In the genomic region with DNA sequence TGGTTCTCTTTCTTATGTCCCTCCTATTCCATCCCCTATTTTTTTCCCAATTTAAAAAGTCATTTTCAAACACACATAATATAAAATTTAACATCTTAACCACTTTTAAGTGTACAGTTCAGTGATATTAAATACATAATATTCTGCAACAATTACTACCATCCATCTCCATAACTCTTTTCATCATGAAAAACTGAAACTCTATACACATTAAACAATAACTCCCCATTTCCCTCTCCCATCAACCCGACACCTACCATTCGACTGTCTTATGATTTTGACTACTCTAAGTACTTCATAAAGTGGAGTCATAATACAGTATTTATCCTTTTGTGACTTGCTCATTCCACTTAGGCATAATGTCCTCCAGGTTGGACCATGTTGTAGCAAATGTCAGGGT, we compare ENCODE assay signal across 2 cellular contexts.
TF ChIP-seq lines count a peak whose summit lies in the region.

No MANE protein-coding gene starts in this region.

TF ChIP-seq in HepG2, 621 proteins besides CTCF, POLR2A, EP300 and RAD21:
- TF ChIP-seq ZMAT3 (CRISPR knock-in tag; conservative IDR thresholded peaks at IDR 0.05) (no peak), CEBPB (IDR thresholded peaks at IDR 0.05; ENCODE audit: borderline replicate concordance, low read depth, low read length) (no peak), POGZ (CRISPR knock-in tag; IDR thresholded peaks at IDR 0.05) (no peak), GPN1 (CRISPR knock-in tag; IDR thresholded peaks at IDR 0.05; ENCODE audit: borderline replicate concordance) (no peak), AKAP8 (CRISPR knock-in tag; IDR thresholded peaks at IDR 0.05) (no peak), ZNF224 (CRISPR knock-in tag; IDR thresholded peaks at IDR 0.05) (no peak)
- TF ChIP-seq, protein P1, sequence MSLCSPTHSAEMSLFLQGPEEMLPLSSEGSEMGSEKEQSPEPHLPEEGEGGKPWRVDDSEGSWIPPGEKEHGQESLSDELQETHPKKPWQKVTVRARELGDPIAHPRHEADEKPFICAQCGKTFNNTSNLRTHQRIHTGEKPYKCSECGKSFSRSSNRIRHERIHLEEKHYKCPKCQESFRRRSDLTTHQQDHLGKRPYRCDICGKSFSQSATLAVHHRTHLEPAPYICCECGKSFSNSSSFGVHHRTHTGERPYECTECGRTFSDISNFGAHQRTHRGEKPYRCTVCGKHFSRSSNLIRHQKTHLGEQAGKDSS (CRISPR knock-in tag; IDR thresholded peaks at IDR 0.05; ENCODE audit: borderline replicate concordance, low read depth): no peak

TF ChIP-seq in GM12891, 5 proteins besides CTCF, POLR2A, EP300 and RAD21:
- TF ChIP-seq POU2F2 (IDR thresholded peaks at IDR 0.05; ENCODE audit: low read depth, low read length) (no peak), POLR2AphosphoS5 (IDR thresholded peaks at IDR 0.05; ENCODE audit: low read depth, low read length) (no peak), TAF1 (IDR thresholded peaks at IDR 0.05; ENCODE audit: low read depth, low read length) (no peak), PAX5 (IDR thresholded peaks at IDR 0.05; ENCODE audit: insufficient read depth, low read length, severe bottlenecking) (no peak), SPI1 (IDR thresholded peaks at IDR 0.05; ENCODE audit: low read depth, low read length) (no peak)
TF ChIP-seq in GM12891: peak in this region for 0.
